1 cellular context compared by ENCODE assay signal in the genomic region with DNA sequence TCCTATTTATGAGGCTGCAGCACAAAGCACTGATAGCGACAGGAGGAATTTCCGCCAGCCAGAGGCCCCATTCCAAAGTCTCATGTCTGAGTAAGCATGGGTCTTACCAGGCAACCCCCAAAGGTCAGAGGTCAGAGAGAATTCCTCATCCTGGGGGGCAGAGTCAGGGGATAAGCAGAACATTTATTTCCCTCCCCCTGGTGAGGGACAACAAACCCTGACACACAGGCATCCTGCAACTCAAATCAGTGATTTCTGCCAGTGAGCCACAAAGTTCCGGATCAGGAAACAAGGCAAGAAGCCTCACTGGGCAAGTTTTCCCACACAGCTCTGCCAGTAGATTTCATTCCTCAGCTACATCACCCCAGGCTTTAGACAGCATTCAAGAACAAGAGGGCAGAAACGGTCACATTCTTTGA.
TF ChIP-seq lines count a peak whose summit lies in the region.

No MANE protein-coding gene starts in this region.

TF ChIP-seq in HepG2, 621 proteins besides CTCF, POLR2A, EP300 and RAD21 (continued from another document and continues in another):
- TF ChIP-seq, protein P1, sequence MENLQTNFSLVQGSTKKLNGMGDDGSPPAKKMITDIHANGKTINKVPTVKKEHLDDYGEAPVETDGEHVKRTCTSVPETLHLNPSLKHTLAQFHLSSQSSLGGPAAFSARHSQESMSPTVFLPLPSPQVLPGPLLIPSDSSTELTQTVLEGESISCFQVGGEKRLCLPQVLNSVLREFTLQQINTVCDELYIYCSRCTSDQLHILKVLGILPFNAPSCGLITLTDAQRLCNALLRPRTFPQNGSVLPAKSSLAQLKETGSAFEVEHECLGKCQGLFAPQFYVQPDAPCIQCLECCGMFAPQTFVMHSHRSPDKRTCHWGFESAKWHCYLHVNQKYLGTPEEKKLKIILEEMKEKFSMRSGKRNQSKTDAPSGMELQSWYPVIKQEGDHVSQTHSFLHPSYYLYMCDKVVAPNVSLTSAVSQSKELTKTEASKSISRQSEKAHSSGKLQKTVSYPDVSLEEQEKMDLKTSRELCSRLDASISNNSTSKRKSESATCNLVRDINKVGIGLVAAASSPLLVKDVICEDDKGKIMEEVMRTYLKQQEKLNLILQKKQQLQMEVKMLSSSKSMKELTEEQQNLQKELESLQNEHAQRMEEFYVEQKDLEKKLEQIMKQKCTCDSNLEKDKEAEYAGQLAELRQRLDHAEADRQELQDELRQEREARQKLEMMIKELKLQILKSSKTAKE (CRISPR knock-in tag; IDR thresholded peaks at IDR 0.05; ENCODE audit: borderline replicate concordance): peak; percentile 25; the same call in 1 of the 2 replicates
- TF ChIP-seq EZH2 (conservative IDR thresholded peaks at IDR 0.05; ENCODE audit: low read depth, low read length) (no peak), MAFF (IDR thresholded peaks at IDR 0.05; ENCODE audit: low read depth, low read length) (no peak), MEF2D (CRISPR knock-in tag; IDR thresholded peaks at IDR 0.05) (0 out of 2 replicates have a peak, but pooled peaks have one; percentile 55), ZNF816 (CRISPR knock-in tag; IDR thresholded peaks at IDR 0.05; ENCODE audit: borderline replicate concordance) (no peak), ZNF670 (CRISPR knock-in tag; IDR thresholded peaks at IDR 0.05; ENCODE audit: borderline replicate concordance) (no peak), ZNF510 (CRISPR knock-in tag; IDR thresholded peaks at IDR 0.05; ENCODE audit: low read depth) (no peak), ZNF484 (CRISPR knock-in tag; IDR thresholded peaks at IDR 0.05; ENCODE audit: borderline replicate concordance, low read depth) (no peak), ZNF263 (CRISPR knock-in tag; IDR thresholded peaks at IDR 0.05) (no peak), SOX6 (IDR thresholded peaks at IDR 0.05) (no peak), SOX6 (CRISPR knock-in tag; IDR thresholded peaks at IDR 0.05) (peak; percentile 42; the same call in 1 of the 2 replicates), CHD4 (IDR thresholded peaks at IDR 0.05; ENCODE audit: borderline replicate concordance, low read length) (no peak), ZNF552 (CRISPR knock-in tag; IDR thresholded peaks at IDR 0.05; ENCODE audit: borderline replicate concordance) (no peak), FOSL2 (CRISPR knock-in tag; IDR thresholded peaks at IDR 0.05) (no peak), FOXM1 (CRISPR knock-in tag; IDR thresholded peaks at IDR 0.05) (no peak), ZNF136 (CRISPR knock-in tag; IDR thresholded peaks at IDR 0.05; ENCODE audit: low read depth) (no peak), FOXK1 (CRISPR knock-in tag; IDR thresholded peaks at IDR 0.05; ENCODE audit: borderline replicate concordance, low read depth) (no peak)
- TF ChIP-seq, protein P2, sequence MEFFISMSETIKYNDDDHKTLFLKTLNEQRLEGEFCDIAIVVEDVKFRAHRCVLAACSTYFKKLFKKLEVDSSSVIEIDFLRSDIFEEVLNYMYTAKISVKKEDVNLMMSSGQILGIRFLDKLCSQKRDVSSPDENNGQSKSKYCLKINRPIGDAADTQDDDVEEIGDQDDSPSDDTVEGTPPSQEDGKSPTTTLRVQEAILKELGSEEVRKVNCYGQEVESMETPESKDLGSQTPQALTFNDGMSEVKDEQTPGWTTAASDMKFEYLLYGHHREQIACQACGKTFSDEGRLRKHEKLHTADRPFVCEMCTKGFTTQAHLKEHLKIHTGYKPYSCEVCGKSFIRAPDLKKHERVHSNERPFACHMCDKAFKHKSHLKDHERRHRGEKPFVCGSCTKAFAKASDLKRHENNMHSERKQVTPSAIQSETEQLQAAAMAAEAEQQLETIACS (CRISPR knock-in tag; IDR thresholded peaks at IDR 0.05): no peak
- TF ChIP-seq, protein P3, sequence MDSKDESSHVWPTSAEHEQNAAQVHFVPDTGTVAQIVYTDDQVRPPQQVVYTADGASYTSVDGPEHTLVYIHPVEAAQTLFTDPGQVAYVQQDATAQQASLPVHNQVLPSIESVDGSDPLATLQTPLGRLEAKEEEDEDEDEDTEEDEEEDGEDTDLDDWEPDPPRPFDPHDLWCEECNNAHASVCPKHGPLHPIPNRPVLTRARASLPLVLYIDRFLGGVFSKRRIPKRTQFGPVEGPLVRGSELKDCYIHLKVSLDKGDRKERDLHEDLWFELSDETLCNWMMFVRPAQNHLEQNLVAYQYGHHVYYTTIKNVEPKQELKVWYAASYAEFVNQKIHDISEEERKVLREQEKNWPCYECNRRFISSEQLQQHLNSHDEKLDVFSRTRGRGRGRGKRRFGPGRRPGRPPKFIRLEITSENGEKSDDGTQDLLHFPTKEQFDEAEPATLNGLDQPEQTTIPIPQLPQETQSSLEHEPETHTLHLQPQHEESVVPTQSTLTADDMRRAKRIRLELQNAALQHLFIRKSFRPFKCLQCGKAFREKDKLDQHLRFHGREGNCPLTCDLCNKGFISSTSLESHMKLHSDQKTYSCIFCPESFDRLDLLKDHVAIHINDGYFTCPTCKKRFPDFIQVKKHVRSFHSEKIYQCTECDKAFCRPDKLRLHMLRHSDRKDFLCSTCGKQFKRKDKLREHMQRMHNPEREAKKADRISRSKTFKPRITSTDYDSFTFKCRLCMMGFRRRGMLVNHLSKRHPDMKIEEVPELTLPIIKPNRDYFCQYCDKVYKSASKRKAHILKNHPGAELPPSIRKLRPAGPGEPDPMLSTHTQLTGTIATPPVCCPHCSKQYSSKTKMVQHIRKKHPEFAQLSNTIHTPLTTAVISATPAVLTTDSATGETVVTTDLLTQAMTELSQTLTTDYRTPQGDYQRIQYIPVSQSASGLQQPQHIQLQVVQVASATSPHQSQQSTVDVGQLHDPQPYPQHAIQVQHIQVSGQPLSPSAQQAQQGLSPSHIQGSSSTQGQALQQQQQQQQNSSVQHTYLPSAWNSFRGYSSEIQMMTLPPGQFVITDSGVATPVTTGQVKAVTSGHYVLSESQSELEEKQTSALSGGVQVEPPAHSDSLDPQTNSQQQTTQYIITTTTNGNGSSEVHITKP (CRISPR knock-in tag; IDR thresholded peaks at IDR 0.05; ENCODE audit: low read depth): no peak
- TF ChIP-seq, protein P4, sequence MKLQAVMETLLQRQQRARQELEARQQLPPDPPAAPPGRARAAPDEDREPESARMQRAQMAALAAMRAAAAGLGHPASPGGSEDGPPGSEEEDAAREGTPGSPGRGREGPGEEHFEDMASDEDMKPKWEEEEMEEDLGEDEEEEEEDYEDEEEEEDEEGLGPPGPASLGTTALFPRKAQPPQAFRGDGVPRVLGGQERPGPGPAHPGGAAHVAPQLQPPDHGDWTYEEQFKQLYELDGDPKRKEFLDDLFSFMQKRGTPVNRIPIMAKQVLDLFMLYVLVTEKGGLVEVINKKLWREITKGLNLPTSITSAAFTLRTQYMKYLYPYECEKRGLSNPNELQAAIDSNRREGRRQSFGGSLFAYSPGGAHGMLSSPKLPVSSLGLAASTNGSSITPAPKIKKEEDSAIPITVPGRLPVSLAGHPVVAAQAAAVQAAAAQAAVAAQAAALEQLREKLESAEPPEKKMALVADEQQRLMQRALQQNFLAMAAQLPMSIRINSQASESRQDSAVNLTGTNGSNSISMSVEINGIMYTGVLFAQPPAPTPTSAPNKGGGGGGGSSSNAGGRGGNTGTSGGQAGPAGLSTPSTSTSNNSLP (IDR thresholded peaks at IDR 0.05; ENCODE audit: low read depth, low read length): no peak
- TF ChIP-seq, protein P5, sequence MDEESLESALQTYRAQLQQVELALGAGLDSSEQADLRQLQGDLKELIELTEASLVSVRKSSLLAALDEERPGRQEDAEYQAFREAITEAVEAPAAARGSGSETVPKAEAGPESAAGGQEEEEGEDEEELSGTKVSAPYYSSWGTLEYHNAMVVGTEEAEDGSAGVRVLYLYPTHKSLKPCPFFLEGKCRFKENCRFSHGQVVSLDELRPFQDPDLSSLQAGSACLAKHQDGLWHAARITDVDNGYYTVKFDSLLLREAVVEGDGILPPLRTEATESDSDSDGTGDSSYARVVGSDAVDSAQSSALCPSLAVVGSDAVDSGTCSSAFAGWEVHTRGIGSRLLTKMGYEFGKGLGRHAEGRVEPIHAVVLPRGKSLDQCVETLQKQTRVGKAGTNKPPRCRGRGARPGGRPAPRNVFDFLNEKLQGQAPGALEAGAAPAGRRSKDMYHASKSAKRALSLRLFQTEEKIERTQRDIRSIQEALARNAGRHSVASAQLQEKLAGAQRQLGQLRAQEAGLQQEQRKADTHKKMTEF (CRISPR knock-in tag; IDR thresholded peaks at IDR 0.05): no peak
- TF ChIP-seq, protein P6, sequence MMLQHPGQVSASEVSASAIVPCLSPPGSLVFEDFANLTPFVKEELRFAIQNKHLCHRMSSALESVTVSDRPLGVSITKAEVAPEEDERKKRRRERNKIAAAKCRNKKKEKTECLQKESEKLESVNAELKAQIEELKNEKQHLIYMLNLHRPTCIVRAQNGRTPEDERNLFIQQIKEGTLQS (CRISPR knock-in tag; IDR thresholded peaks at IDR 0.05): no peak
- TF ChIP-seq, protein P7, sequence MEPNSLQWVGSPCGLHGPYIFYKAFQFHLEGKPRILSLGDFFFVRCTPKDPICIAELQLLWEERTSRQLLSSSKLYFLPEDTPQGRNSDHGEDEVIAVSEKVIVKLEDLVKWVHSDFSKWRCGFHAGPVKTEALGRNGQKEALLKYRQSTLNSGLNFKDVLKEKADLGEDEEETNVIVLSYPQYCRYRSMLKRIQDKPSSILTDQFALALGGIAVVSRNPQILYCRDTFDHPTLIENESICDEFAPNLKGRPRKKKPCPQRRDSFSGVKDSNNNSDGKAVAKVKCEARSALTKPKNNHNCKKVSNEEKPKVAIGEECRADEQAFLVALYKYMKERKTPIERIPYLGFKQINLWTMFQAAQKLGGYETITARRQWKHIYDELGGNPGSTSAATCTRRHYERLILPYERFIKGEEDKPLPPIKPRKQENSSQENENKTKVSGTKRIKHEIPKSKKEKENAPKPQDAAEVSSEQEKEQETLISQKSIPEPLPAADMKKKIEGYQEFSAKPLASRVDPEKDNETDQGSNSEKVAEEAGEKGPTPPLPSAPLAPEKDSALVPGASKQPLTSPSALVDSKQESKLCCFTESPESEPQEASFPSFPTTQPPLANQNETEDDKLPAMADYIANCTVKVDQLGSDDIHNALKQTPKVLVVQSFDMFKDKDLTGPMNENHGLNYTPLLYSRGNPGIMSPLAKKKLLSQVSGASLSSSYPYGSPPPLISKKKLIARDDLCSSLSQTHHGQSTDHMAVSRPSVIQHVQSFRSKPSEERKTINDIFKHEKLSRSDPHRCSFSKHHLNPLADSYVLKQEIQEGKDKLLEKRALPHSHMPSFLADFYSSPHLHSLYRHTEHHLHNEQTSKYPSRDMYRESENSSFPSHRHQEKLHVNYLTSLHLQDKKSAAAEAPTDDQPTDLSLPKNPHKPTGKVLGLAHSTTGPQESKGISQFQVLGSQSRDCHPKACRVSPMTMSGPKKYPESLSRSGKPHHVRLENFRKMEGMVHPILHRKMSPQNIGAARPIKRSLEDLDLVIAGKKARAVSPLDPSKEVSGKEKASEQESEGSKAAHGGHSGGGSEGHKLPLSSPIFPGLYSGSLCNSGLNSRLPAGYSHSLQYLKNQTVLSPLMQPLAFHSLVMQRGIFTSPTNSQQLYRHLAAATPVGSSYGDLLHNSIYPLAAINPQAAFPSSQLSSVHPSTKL (CRISPR knock-in tag; IDR thresholded peaks at IDR 0.05): peak; percentile 11; the same call in 1 of the 2 replicates
- TF ChIP-seq, protein P8, sequence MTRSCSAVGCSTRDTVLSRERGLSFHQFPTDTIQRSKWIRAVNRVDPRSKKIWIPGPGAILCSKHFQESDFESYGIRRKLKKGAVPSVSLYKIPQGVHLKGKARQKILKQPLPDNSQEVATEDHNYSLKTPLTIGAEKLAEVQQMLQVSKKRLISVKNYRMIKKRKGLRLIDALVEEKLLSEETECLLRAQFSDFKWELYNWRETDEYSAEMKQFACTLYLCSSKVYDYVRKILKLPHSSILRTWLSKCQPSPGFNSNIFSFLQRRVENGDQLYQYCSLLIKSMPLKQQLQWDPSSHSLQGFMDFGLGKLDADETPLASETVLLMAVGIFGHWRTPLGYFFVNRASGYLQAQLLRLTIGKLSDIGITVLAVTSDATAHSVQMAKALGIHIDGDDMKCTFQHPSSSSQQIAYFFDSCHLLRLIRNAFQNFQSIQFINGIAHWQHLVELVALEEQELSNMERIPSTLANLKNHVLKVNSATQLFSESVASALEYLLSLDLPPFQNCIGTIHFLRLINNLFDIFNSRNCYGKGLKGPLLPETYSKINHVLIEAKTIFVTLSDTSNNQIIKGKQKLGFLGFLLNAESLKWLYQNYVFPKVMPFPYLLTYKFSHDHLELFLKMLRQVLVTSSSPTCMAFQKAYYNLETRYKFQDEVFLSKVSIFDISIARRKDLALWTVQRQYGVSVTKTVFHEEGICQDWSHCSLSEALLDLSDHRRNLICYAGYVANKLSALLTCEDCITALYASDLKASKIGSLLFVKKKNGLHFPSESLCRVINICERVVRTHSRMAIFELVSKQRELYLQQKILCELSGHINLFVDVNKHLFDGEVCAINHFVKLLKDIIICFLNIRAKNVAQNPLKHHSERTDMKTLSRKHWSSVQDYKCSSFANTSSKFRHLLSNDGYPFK (CRISPR knock-in tag; IDR thresholded peaks at IDR 0.05; ENCODE audit: borderline replicate concordance): no peak
- TF ChIP-seq, protein P9, sequence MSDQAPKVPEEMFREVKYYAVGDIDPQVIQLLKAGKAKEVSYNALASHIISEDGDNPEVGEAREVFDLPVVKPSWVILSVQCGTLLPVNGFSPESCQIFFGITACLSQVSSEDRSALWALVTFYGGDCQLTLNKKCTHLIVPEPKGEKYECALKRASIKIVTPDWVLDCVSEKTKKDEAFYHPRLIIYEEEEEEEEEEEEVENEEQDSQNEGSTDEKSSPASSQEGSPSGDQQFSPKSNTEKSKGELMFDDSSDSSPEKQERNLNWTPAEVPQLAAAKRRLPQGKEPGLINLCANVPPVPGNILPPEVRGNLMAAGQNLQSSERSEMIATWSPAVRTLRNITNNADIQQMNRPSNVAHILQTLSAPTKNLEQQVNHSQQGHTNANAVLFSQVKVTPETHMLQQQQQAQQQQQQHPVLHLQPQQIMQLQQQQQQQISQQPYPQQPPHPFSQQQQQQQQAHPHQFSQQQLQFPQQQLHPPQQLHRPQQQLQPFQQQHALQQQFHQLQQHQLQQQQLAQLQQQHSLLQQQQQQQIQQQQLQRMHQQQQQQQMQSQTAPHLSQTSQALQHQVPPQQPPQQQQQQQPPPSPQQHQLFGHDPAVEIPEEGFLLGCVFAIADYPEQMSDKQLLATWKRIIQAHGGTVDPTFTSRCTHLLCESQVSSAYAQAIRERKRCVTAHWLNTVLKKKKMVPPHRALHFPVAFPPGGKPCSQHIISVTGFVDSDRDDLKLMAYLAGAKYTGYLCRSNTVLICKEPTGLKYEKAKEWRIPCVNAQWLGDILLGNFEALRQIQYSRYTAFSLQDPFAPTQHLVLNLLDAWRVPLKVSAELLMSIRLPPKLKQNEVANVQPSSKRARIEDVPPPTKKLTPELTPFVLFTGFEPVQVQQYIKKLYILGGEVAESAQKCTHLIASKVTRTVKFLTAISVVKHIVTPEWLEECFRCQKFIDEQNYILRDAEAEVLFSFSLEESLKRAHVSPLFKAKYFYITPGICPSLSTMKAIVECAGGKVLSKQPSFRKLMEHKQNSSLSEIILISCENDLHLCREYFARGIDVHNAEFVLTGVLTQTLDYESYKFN (CRISPR knock-in tag; conservative IDR thresholded peaks at IDR 0.05): peak; percentile 75
- TF ChIP-seq, protein P10, sequence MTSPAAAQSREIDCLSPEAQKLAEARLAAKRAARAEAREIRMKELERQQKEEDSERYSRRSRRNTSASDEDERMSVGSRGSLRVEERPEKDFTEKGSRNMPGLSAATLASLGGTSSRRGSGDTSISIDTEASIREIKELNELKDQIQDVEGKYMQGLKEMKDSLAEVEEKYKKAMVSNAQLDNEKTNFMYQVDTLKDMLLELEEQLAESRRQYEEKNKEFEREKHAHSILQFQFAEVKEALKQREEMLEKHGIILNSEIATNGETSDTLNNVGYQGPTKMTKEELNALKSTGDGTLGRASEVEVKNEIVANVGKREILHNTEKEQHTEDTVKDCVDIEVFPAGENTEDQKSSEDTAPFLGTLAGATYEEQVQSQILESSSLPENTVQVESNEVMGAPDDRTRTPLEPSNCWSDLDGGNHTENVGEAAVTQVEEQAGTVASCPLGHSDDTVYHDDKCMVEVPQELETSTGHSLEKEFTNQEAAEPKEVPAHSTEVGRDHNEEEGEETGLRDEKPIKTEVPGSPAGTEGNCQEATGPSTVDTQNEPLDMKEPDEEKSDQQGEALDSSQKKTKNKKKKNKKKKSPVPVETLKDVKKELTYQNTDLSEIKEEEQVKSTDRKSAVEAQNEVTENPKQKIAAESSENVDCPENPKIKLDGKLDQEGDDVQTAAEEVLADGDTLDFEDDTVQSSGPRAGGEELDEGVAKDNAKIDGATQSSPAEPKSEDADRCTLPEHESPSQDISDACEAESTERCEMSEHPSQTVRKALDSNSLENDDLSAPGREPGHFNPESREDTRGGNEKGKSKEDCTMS (CRISPR knock-in tag; conservative IDR thresholded peaks at IDR 0.05): no peak
